In the genomic region with DNA sequence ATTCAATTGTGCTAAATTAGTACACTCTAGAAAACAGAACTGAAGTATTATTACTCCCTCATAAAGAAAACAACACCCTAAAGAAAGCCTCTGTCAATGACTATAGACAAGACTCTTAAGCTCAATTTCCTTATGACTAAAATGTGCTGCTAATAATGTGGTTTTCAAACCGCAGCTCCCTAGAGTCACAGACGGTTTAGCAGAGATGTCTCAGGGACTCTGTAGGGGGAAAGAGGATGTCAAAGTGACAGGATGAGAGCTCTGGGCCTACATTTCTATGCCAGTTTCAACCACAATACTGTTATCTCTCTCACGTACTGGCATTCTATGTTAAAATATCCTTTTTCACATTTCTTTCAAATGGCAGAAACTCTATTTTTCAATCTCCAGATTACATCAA, we compare ENCODE assay signal across 8 cellular contexts. TPM values are rescaled to one million over a fixed set of nuclear protein-coding genes. Genes with fewer than 3 reads are reported as not detected.
DNase-seq lines count a peak whose midpoint lies in the region; ATAC-seq, FAIRE-seq and TF ChIP-seq lines count a peak whose summit lies in the region.

No MANE protein-coding gene starts in this region.

- DNase-seq in GM13977 (ENCODE audit: low spot score) (peak; percentile 62), GM12878 (ENCODE audit: low read depth, low spot score) (peak; percentile 84), UCSD-AML1 (lab: John Stamatoyannopoulos, UW; ENCODE audit: unreplicated experiment) (no peak), kidney glomerular epithelial cell (lab: John Stamatoyannopoulos, UW) (no peak), NCI-H2171 (lab: John Stamatoyannopoulos, UW) (no peak), occipital lobe (lab: John Stamatoyannopoulos, UW) (no peak)

- no peaks in the 10 kb centered on the region; the same call in 1 of the 2 replicates for H3K79me2 ChIP-seq in GM12878 (ENCODE audit: control insufficient read depth, insufficient read depth, low read length)

- BruUV-seq in GM12878 (replicated peaks; lab: Mats Ljungman, UMichigan), result no TSS peak

- peak; percentile 97 for FAIRE-seq in GM12878 (lab: Jason Lieb, UNC)

- peak overlapping the region; percentile 42 for H3K27ac ChIP-seq in KOPT-K1 (ENCODE audit: low read depth, low read length, poor library complexity, severe bottlenecking)
- H3K27ac ChIP-seq in GM12878 (ENCODE audit: control insufficient read depth, insufficient read depth), result no peak overlapping the region; the same call in 1 of the 2 replicates

- no peak for TF ChIP-seq RAD21 in GM12878 (IDR thresholded peaks at IDR 0.05; ENCODE audit: insufficient read depth, low read depth, low read length)

- RAD21 ChIA-PET in GM12878 (lab: Charles Lee; ENCODE audit: unreplicated experiment), result interaction anchor here (0.7 to 1.9 kb wide), 8 partner anchors 12 to 311 kb away, joined by 3 to 9 read pairs (median 6); partner anchors contain the start of genes PDCD10, SERPINI1 and ZBBX

- WGBS in GM12878 (ENCODE audit: insufficient coverage, insufficient replicate concordance, low lambda C conversion rate, missing lambda C conversion rate), result 0% methylated on average over 3 of the region's 3 CpGs

- in situ Hi-C loops in GM13977 (cut with MboI; ENCODE audit: low pct_unique_long_range_greater_than_20kb, low sequenced_read_pairs, unreplicated experiment), result no loop called here
- in situ Hi-C loops in GM12878 (cut with MboI), result no loop called here

- SMC1A ChIA-PET in GM12878 (lab: Charles Lee; ENCODE audit: uncharacterized antibody, unreplicated experiment), result interaction anchor here (0.6 to 2.2 kb wide), 14 partner anchors 12 to 191 kb away, joined by 3 to 9 read pairs (median 4); no protein-coding TSS in a partner anchor

- H3K4me1 ChIP-seq in GM12878 (ENCODE audit: control insufficient read depth, insufficient read depth, low read length), result peaks cover 10% of the 10 kb centered on the region; the same call in 1 of the 2 replicates

- ATAC-seq in GM21529 (IDR thresholded peaks at IDR 0.05; ENCODE audit: unreplicated experiment), result peak; percentile 100
- ATAC-seq in GM12878, result peak; percentile 100

- intact Hi-C loops in GM12878 (cut with micrococcal nuclease; ENCODE audit: unreplicated experiment), result loop anchor here (10.0 kb wide), 1 partner anchor 363 kb away; no protein-coding TSS in a partner anchor

- peak; percentile 70 to 80; a peak in 3 of 4 replicates for TF ChIP-seq EP300 in GM12878 (IDR thresholded peaks at IDR 0.05; ENCODE audit: borderline replicate concordance in 1 of 2, control insufficient read depth in 1 of 2, low read depth in 2 of 2, low read length in 2 of 2)

- TF ChIP-seq CTCF in GM13977 (IDR thresholded peaks at IDR 0.05; ENCODE audit: extremely low read depth, insufficient read depth, missing control alignments) (no peak), GM12878 (IDR thresholded peaks at IDR 0.05 in 2 of 3, conservative IDR thresholded peaks at IDR 0.05 in 1 of 3; ENCODE audit: control insufficient read depth in 2 of 3, extremely low read depth in 1 of 3, insufficient read depth in 1 of 3, low read depth in 3 of 3, low read length in 3 of 3) (no peak)

- no peak overlapping the region for H3K4me3 ChIP-seq in GM12878

- no peak overlapping the region for H3K9ac ChIP-seq in GM12878 (ENCODE audit: control insufficient read depth, insufficient read depth, low read length)

- H3K36me3 ChIP-seq in KOPT-K1 (ENCODE audit: insufficient read depth, low read length), result peaks cover 67% of the 10 kb centered on the region
- H3K36me3 ChIP-seq in GM12878 (ENCODE audit: control insufficient read depth in 2 of 2, insufficient read depth in 2 of 2, low read length in 1 of 2), result peaks cover 2 to 6% of the 10 kb centered on the region in 2 experiments; a peak in 2 of 4 replicates

- H3K4me2 ChIP-seq in GM12878 (ENCODE audit: control insufficient read depth, insufficient read depth), result peak overlapping the region; percentile 31; the same call in 1 of the 2 replicates

- no peaks in the 10 kb centered on the region for H3K9me3 ChIP-seq in KOPT-K1 (ENCODE audit: insufficient read depth, low read length, poor library complexity, severe bottlenecking)
- no peaks in the 10 kb centered on the region for H3K9me3 ChIP-seq in GM12878 (replicated peaks; ENCODE audit: control insufficient read depth, insufficient read depth, low read length)

- CTCF ChIA-PET in GM12878 (lab: Yijun Ruan, JAX), result interaction anchor here (1.2 to 1.9 kb wide), 3 partner anchors 38 to 52 kb away, joined by 3 to 5 read pairs (median 4); no protein-coding TSS in a partner anchor

- no peaks in the 10 kb centered on the region for H3K27me3 ChIP-seq in GM12878 (replicated peaks in 1 of 2; ENCODE audit: control insufficient read depth in 2 of 2, insufficient read depth in 2 of 2, low read length in 1 of 2)

- H4K20me1 ChIP-seq in GM12878 (ENCODE audit: control insufficient read depth, insufficient read depth), result no peaks in the 10 kb centered on the region

- no peak for TF ChIP-seq POLR2A in GM12878 (IDR thresholded peaks at IDR 0.05; ENCODE audit: low read depth, low read length)

- POLR2A ChIA-PET in GM12878 (lab: Charles Lee), result interaction anchor here (0.5 to 1.1 kb wide), 2 partner anchors 44 to 1918 kb away, joined by 3 to 5 read pairs; partner anchors contain the start of genes PDCD10 and SERPINI1

- H2AFZ ChIP-seq in GM12878 (ENCODE audit: control insufficient read depth, low read depth, low read length), result no peak overlapping the region

TF ChIP-seq in GM12878, 131 proteins besides CTCF, POLR2A, EP300 and RAD21 (continues in another document):
- TF ChIP-seq SPI1 (IDR thresholded peaks at IDR 0.05; ENCODE audit: borderline replicate concordance, insufficient read depth, low read depth, low read length), result peak; percentile 33; the same call in 1 of the 2 replicates
- TF ChIP-seq NBN (IDR thresholded peaks at IDR 0.05), result 0 out of 2 replicates have a peak, but pooled peaks have one; percentile 31
- peak in 1 of 2 experiments; percentile 67; a peak in 1 of 4 replicates for TF ChIP-seq ETV6 (conservative IDR thresholded peaks at IDR 0.05 in 1 of 2, IDR thresholded peaks at IDR 0.05 in 1 of 2; ENCODE audit: borderline replicate concordance in 1 of 2, low read depth in 1 of 2)

RNA-seq across cellular contexts. Expression of gene WDR49, which starts 37.6 kb away (rescaled TPM):
- total RNA-seq in GM12878 (2013; cell fraction: nucleolus; rRNA removed), result 0.33 and 0.98 TPM in 2 replicates
- total RNA-seq in GM12878 (2014; rRNA removed) (not detected in 2 replicates), GM12878 (2014; rRNA removed; fragmentation: Illumina TruSeq; extraction: Trizol) (not detected in 2 replicates), GM12878 (2021) (0.15 TPM in 1 of 2 replicates, not detected in the other), occipital lobe (21.4 TPM)
- not detected for polyA plus RNA-seq in GM12878 (2011; ENCODE audit: low read depth)
- polyA plus RNA-seq in GM12878 (2011; rRNA removed) (not detected in 2 replicates), GM12878 (2014; fragmentation: Illumina TruSeq; extraction: Trizol) (not detected in 2 replicates), GM12878 (2014; fragmentation: Nextera tagmentation; extraction: Ambion mirVana) (under 1 TPM in 1 of 2 experiments, not detected in 1; 0.05 TPM), GM12878 (2014; rRNA removed) (not detected in 2 replicates), GM12878 (2016; fragmentation: Nextera tagmentation; extraction: Ambion mirVana) (not detected)
- polyA plus RNA-seq in GM12878 (2011; cell fraction: cytosol; rRNA removed), result not detected in 2 replicates
- polyA plus RNA-seq in GM12878 (2011; cell fraction: nucleus; rRNA removed), result 0.10 TPM in 1 of 2 replicates, not detected in the other
- polyA plus RNA-seq in GM12878 (2012), result not detected in 2 replicates
- 0.26 TPM in 1 of 2 replicates, not detected in the other for polyA minus RNA-seq in GM12878 (2011; rRNA and poly(A)+ RNA removed)
- not detected in 2 replicates for polyA minus RNA-seq in GM12878 (2011; cell fraction: cytosol; rRNA and poly(A)+ RNA removed)
- polyA minus RNA-seq in GM12878 (2011; cell fraction: nucleus; rRNA and poly(A)+ RNA removed), result not detected in 2 replicates

RNA-seq across cellular contexts. Expression of gene PDCD10, which starts 43.3 kb away (rescaled TPM):
- total RNA-seq in GM12878 (2013; cell fraction: nucleolus; rRNA removed), result 60.2 and 66.5 TPM in 2 replicates
- total RNA-seq in GM12878 (2014; rRNA removed) (88.1 and 89.3 TPM in 2 replicates), GM12878 (2014; rRNA removed; fragmentation: Illumina TruSeq; extraction: Trizol) (122 and 127 TPM in 2 replicates), GM12878 (2021) (55.8 and 64.1 TPM in 2 replicates), occipital lobe (70.0 TPM)
- 38.8 TPM for polyA plus RNA-seq in GM12878 (2011; ENCODE audit: low read depth)
- polyA plus RNA-seq in GM12878 (2011; rRNA removed) (100 and 170 TPM in 2 replicates), GM12878 (2014; fragmentation: Illumina TruSeq; extraction: Trizol) (141 and 181 TPM in 2 replicates), GM12878 (2014; fragmentation: Nextera tagmentation; extraction: Ambion mirVana) (100 to 1,000 TPM; 199 to 247 TPM), GM12878 (2014; rRNA removed) (96.3 and 102 TPM in 2 replicates), GM12878 (2016; fragmentation: Nextera tagmentation; extraction: Ambion mirVana) (100 to 1,000 TPM; 123 to 128 TPM)
- polyA plus RNA-seq in GM12878 (2011; cell fraction: cytosol; rRNA removed), result 29.5 and 43.4 TPM in 2 replicates
- 28.5 and 28.7 TPM in 2 replicates for polyA plus RNA-seq in GM12878 (2011; cell fraction: nucleus; rRNA removed)
- 63.4 and 63.7 TPM in 2 replicates for polyA plus RNA-seq in GM12878 (2012)
- 29.8 and 46.3 TPM in 2 replicates for polyA minus RNA-seq in GM12878 (2011; rRNA and poly(A)+ RNA removed)
- 17.0 and 22.2 TPM in 2 replicates for polyA minus RNA-seq in GM12878 (2011; cell fraction: cytosol; rRNA and poly(A)+ RNA removed)
- polyA minus RNA-seq in GM12878 (2011; cell fraction: nucleus; rRNA and poly(A)+ RNA removed), result 28.8 and 41.1 TPM in 2 replicates

RNA-seq across cellular contexts. Expression of gene SERPINI1, which starts 44.2 kb away (rescaled TPM):
- total RNA-seq in GM12878 (2013; cell fraction: nucleolus; rRNA removed), result 3.5 and 4.6 TPM in 2 replicates
- 1.5 and 2.2 TPM in 2 replicates for total RNA-seq in GM12878 (2014; rRNA removed)
- 3.0 TPM in 2 replicates for total RNA-seq in GM12878 (2014; rRNA removed; fragmentation: Illumina TruSeq; extraction: Trizol)
- 1.2 and 1.7 TPM in 2 replicates for total RNA-seq in GM12878 (2021)
- polyA plus RNA-seq in GM12878 (2011; ENCODE audit: low read depth), result 3.2 TPM
- 4.3 and 6.2 TPM in 2 replicates for polyA plus RNA-seq in GM12878 (2011; rRNA removed)
- polyA plus RNA-seq in GM12878 (2011; cell fraction: cytosol; rRNA removed), result 0.94 and 1.3 TPM in 2 replicates
- 0.57 and 1.1 TPM in 2 replicates for polyA plus RNA-seq in GM12878 (2011; cell fraction: nucleus; rRNA removed)
- polyA plus RNA-seq in GM12878 (2012), result 3.6 and 5.0 TPM in 2 replicates
- 1.6 and 5.5 TPM in 2 replicates for polyA plus RNA-seq in GM12878 (2014; fragmentation: Illumina TruSeq; extraction: Trizol)
- polyA plus RNA-seq in GM12878 (2014; fragmentation: Nextera tagmentation; extraction: Ambion mirVana), result 1 to 10 TPM; 6.8 to 7.6 TPM
- 1.3 and 1.6 TPM in 2 replicates for polyA plus RNA-seq in GM12878 (2014; rRNA removed)
- 1 to 10 TPM; 5.2 to 5.7 TPM for polyA plus RNA-seq in GM12878 (2016; fragmentation: Nextera tagmentation; extraction: Ambion mirVana)
- 1.5 and 1.6 TPM in 2 replicates for polyA minus RNA-seq in GM12878 (2011; rRNA and poly(A)+ RNA removed)
- 0.67 and 0.83 TPM in 2 replicates for polyA minus RNA-seq in GM12878 (2011; cell fraction: cytosol; rRNA and poly(A)+ RNA removed)
- polyA minus RNA-seq in GM12878 (2011; cell fraction: nucleus; rRNA and poly(A)+ RNA removed), result 1.9 and 3.1 TPM in 2 replicates
- 123 TPM for total RNA-seq in occipital lobe

Comparison
In these comparisons a context has a peak if more than half of its experiments do, and no peak if none do; other contexts are left out.
1. DNase-seq: peak in GM13977 (single experiment) and GM12878 (single experiment); none in UCSD-AML1 (single experiment), kidney glomerular epithelial cell (single experiment), NCI-H2171 (single experiment) and occipital lobe (single experiment).
2. RNA of gene WDR49, which starts 37.6 kb away (total RNA-seq): 21.4 TPM in occipital lobe (single experiment); 0.15 to 0.98 TPM in GM12878; every median in the first group is over 10 times any median in the second.
3. RNA of gene SERPINI1, which starts 44.2 kb away (total RNA-seq): 123 TPM in occipital lobe (single experiment); 1.2 to 4.6 TPM in GM12878; every median in the first group is over 10 times any median in the second.